ENCODE assay signal across 10 cellular contexts in genomic region chr11:14075118-14075601, GRCh38.
DNase-seq lines count a peak whose midpoint lies in the region; ATAC-seq and TF ChIP-seq lines count a peak whose summit lies in the region.
"Had no signal": no experiment of that assay in that cellular context is flagged by ENCODE, and none has a peak within 500 bp of the region (broad histone marks: within the 10 kb centered on the region; RNA-seq: fewer than 3 reads in every experiment).

No MANE protein-coding gene starts in this region.

- H3K9ac ChIP-seq in GM23248 (no peak overlapping the region), colonic mucosa (ENCODE audit: low read depth in 2 of 2, low read length in 2 of 2) (no peak overlapping the region)

- no peak for ATAC-seq in GM21367 (IDR thresholded peaks at IDR 0.05; ENCODE audit: unreplicated experiment)
- no peak for ATAC-seq in left ventricle myocardium superior

- H3K4me3 ChIP-seq in GM23248, result no peak overlapping the region
- no peak overlapping the region for H3K4me3 ChIP-seq in astrocyte of the spinal cord (ENCODE audit: low read depth, low read length)
- H3K4me3 ChIP-seq in colonic mucosa, result no peak overlapping the region

- H4K20me1 ChIP-seq in GM23248 (ENCODE audit: insufficient read depth), result no peaks in the 10 kb centered on the region

- no peaks in the 10 kb centered on the region for H3K27me3 ChIP-seq in GM23248 (replicated peaks; ENCODE audit: insufficient read depth)
- H3K27me3 ChIP-seq in colonic mucosa, result no peaks in the 10 kb centered on the region

- peaks cover 15% of the 10 kb centered on the region for H3F3A ChIP-seq in GM23248 (ENCODE audit: insufficient read depth)

- no peak for TF ChIP-seq CTCF in astrocyte of the spinal cord (IDR thresholded peaks at IDR 0.05; ENCODE audit: low read depth, low read length)
- TF ChIP-seq CTCF in colonic mucosa (IDR thresholded peaks at IDR 0.05), result no peak

- peaks cover 16% of the 10 kb centered on the region; the same call in 1 of the 2 replicates for H3K4me1 ChIP-seq in GM23248 (ENCODE audit: insufficient read depth)
- H3K4me1 ChIP-seq in colonic mucosa, result no peaks in the 10 kb centered on the region

- 79 to 81% methylated on average over 7 of the region's 7 CpGs for WGBS in GM23248 (ENCODE audit: low coverage in 1 of 2, low lambda C conversion rate in 2 of 2, missing lambda C conversion rate in 2 of 2), 2 experiments

- DNase-seq in GM23248, result peak; percentile 73
- DNase-seq in activated CD4-positive, alpha-beta T cell treated with anti-CD3 and anti-CD28 coated beads for 1 hour, result peak; percentile 37
- DNase-seq in astrocyte of the spinal cord (ENCODE audit: low read depth, low spot score), result peak; percentile 35
- DNase-seq in stimulated activated CD4-positive, alpha-beta T cell treated with anti-CD3 and anti-CD28 coated beads, Interleukin-2, amount 100 ng/mL, for 4 hours (ENCODE audit: low read depth), result peak; percentile 54
- DNase-seq in colonic mucosa, result no peak
- DNase-seq in NCI-H510A (lab: John Stamatoyannopoulos, UW), result no peak
- DNase-seq in left ventricle myocardium superior, result no peak
- DNase-seq: kidney, T1000 had no signal

- no peak overlapping the region for H3K4me2 ChIP-seq in GM23248 (ENCODE audit: unreplicated experiment)

- no peaks in the 10 kb centered on the region for H3K79me2 ChIP-seq in GM23248 (ENCODE audit: insufficient read depth)

- in situ Hi-C loops in GM23248 (cut with MboI) (no loop called here), astrocyte of the spinal cord (cut with HindIII; ENCODE audit: low sequenced_read_pairs) (no loop called here)

- H3K9me3 ChIP-seq in GM23248 (ENCODE audit: low read depth), result no peaks in the 10 kb centered on the region
- H3K9me3 ChIP-seq in colonic mucosa, result no peaks in the 10 kb centered on the region

- H3K27ac ChIP-seq in GM23248, result no peak overlapping the region
- no peak overlapping the region for H3K27ac ChIP-seq in colonic mucosa

- intact Hi-C loops in colonic mucosa (cut with DNase I), result no loop called here
- intact Hi-C loops in left ventricle myocardium superior (cut with micrococcal nuclease), result no loop called here

- H3K9me2 ChIP-seq in GM23248 (ENCODE audit: insufficient read depth), result no peaks in the 10 kb centered on the region

- H3K36me3 ChIP-seq in GM23248 (ENCODE audit: low read depth) (no peaks in the 10 kb centered on the region), colonic mucosa (no peaks in the 10 kb centered on the region)

- H2AFZ ChIP-seq in GM23248, result no peak overlapping the region

Comparison
In these comparisons a context has a peak if more than half of its experiments do, and no peak if none do; other contexts are left out.
1. DNase-seq: peak in GM23248 (single experiment), activated CD4-positive, alpha-beta T cell treated with anti-CD3 and anti-CD28 coated beads for 1 hour (single experiment), astrocyte of the spinal cord (single experiment) and stimulated activated CD4-positive, alpha-beta T cell treated with anti-CD3 and anti-CD28 coated beads, Interleukin-2, amount 100 ng/mL, for 4 hours (single experiment); none in colonic mucosa (single experiment), NCI-H510A (single experiment) and left ventricle myocardium superior (single experiment).